ENCODE assay signal across 16 cellular contexts in the genomic region with DNA sequence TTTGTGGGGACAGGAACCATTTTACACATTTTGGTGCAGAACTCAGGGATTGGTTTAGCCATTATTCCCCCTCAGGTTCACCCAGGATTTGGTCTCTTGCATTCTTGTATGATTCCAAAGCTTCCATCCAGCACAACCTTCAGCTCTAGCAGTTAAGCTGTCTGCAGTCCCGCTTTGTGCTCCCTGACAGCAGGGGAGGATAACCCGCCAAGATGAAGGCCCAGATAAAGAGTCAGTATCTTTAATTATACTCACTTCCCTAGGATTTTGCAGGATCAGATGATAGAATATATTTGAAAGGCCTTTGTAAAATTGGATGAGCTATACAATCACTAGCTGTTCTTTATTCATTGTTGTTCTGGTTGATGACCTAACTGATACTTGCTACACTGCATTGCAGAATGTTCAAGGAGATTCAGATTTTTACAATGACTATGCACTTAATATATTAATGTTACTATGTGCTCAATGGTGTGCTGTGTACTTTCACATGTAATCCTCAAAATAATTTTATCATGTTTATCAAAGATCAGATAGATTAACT. TPM values are rescaled to one million over a fixed set of nuclear protein-coding genes. Genes with fewer than 3 reads are reported as not detected.
DNase-seq lines count a peak whose midpoint lies in the region; ATAC-seq and TF ChIP-seq lines count a peak whose summit lies in the region.
"Had no signal": no experiment of that assay in that cellular context is flagged by ENCODE, and none has a peak within 500 bp of the region (broad histone marks: within the 10 kb centered on the region; RNA-seq: fewer than 3 reads in every experiment).

No MANE protein-coding gene starts in this region.

- no peaks in the 10 kb centered on the region for H3K27me3 Mint-ChIP-seq in MCF 10A (ENCODE audit: insufficient read depth, unreplicated experiment)
- H3K27me3 Mint-ChIP-seq in activated T-helper 17 cell treated with anti-CD3 and anti-CD28 coated beads, Interleukin-2, amount 50 U/mL, for 72 hours = no peaks in the 10 kb centered on the region
- H3K27me3 Mint-ChIP-seq: central memory CD8-positive, alpha-beta T cell; natural killer cell treated with Interleukin-12 subunit alpha and Interleukin-12 subunit beta and Interleukin-15 and Interleukin-18, amount 100 ng/mL, for 72 hours had no signal

- POLR2A ChIA-PET in MCF 10A (lab: Yijun Ruan, JAX) = interaction anchor here (1.1 to 5.4 kb wide), 7 partner anchors 8 to 93 kb away, joined by 3 to 103 read pairs (median 25); partner anchors contain the start of gene SLC16A1

- H3K4me3 ChIP-seq in breast epithelium (no peak overlapping the region), right cardiac atrium (ENCODE audit: low read length) (no peak overlapping the region), tibial artery (no peak overlapping the region)
- H3K4me3 ChIP-seq: HAP-1, upper lobe of right lung had no signal

- H3K36me3 ChIP-seq in breast epithelium (no peaks in the 10 kb centered on the region), tibial artery (no peaks in the 10 kb centered on the region)
- H3K36me3 ChIP-seq: upper lobe of right lung had no signal

- H3K9me3 ChIP-seq in breast epithelium = no peaks in the 10 kb centered on the region
- no peaks in the 10 kb centered on the region for H3K9me3 ChIP-seq in right cardiac atrium (ENCODE audit: control insufficient read depth, low read length)
- H3K9me3 ChIP-seq in tibial artery = no peaks in the 10 kb centered on the region
- H3K9me3 ChIP-seq: HAP-1, upper lobe of right lung had no signal

- H3K9me3 Mint-ChIP-seq in MCF 10A (ENCODE audit: unreplicated experiment) = no peaks in the 10 kb centered on the region
- H3K9me3 Mint-ChIP-seq in activated T-helper 17 cell treated with anti-CD3 and anti-CD28 coated beads, Interleukin-2, amount 50 U/mL, for 72 hours = no peaks in the 10 kb centered on the region
- H3K9me3 Mint-ChIP-seq: central memory CD8-positive, alpha-beta T cell; natural killer cell treated with Interleukin-12 subunit alpha and Interleukin-12 subunit beta and Interleukin-15 and Interleukin-18, amount 100 ng/mL, for 72 hours had no signal

- ATAC-seq in activated T-helper 17 cell treated with anti-CD3 and anti-CD28 coated beads, Interleukin-2, amount 50 U/mL, for 72 hours (replicated peaks) = no peak
- no peak for ATAC-seq in right cardiac atrium

- H3K4me1 Mint-ChIP-seq in MCF 10A (ENCODE audit: insufficient read depth, unreplicated experiment) = peaks cover 35% of the 10 kb centered on the region
- peaks cover 17% of the 10 kb centered on the region for H3K4me1 Mint-ChIP-seq in activated T-helper 17 cell treated with anti-CD3 and anti-CD28 coated beads, Interleukin-2, amount 50 U/mL, for 72 hours

- 71% methylated on average over 2 of the region's 2 CpGs for WGBS in right cardiac atrium

- no peaks in the 10 kb centered on the region for H3K4me1 ChIP-seq in breast epithelium
- peaks cover 12% of the 10 kb centered on the region for H3K4me1 ChIP-seq in right cardiac atrium (ENCODE audit: control insufficient read depth, insufficient read depth, low read length)
- H3K4me1 ChIP-seq in tibial artery = peaks cover 0 to 13% (median 0%) of the 10 kb centered on the region in 4 donors

- H3K27me3 ChIP-seq in breast epithelium (no peaks in the 10 kb centered on the region), right cardiac atrium (ENCODE audit: control insufficient read depth, insufficient read depth) (no peaks in the 10 kb centered on the region), tibial artery (no peaks in the 10 kb centered on the region)
- H3K27me3 ChIP-seq: upper lobe of right lung had no signal

- BruUV-seq in MCF 10A (replicated peaks; lab: Mats Ljungman, UMichigan) = no TSS peak

- TF ChIP-seq CTCF in MCF 10A (IDR thresholded peaks at IDR 0.05; ENCODE audit: unreplicated experiment) (no peak), breast epithelium (IDR thresholded peaks at IDR 0.05) (no peak), tibial artery (IDR thresholded peaks at IDR 0.05) (no peak)

- intact Hi-C loops in MCF 10A (cut with micrococcal nuclease) (no loop called here), breast epithelium (cut with DNase I; ENCODE audit: low total_unique reads) (no loop called here), right cardiac atrium (cut with DNase I) (no loop called here), tibial artery (cut with DNase I; ENCODE audit: low total_unique reads) (no loop called here)

- no peak overlapping the region for H3K4me3 Mint-ChIP-seq in MCF 10A (ENCODE audit: unreplicated experiment)
- no peak overlapping the region for H3K4me3 Mint-ChIP-seq in activated T-helper 17 cell treated with anti-CD3 and anti-CD28 coated beads, Interleukin-2, amount 50 U/mL, for 72 hours
- H3K4me3 Mint-ChIP-seq: central memory CD8-positive, alpha-beta T cell; natural killer cell treated with Interleukin-12 subunit alpha and Interleukin-12 subunit beta and Interleukin-15 and Interleukin-18, amount 100 ng/mL, for 72 hours had no signal

- no peak for TF ChIP-seq POLR2A in breast epithelium (IDR thresholded peaks at IDR 0.05)

- CTCF ChIA-PET in MCF 10A (lab: Yijun Ruan, JAX) = interaction anchor here (0.6 to 1.9 kb wide), 8 partner anchors 9 to 886 kb away, joined by 3 to 11 read pairs (median 6); partner anchors contain the start of gene LRIG2

- H3K27ac ChIP-seq in breast epithelium = no peak overlapping the region
- peak overlapping the region; percentile 80 for H3K27ac ChIP-seq in right cardiac atrium (ENCODE audit: low read length)
- peak overlapping the region; percentile 50 for H3K27ac ChIP-seq in temporal lobe (ENCODE audit: low read depth, low read length)
- no peak overlapping the region for H3K27ac ChIP-seq in tibial artery
- H3K27ac ChIP-seq: upper lobe of right lung had no signal

- H3K27ac Mint-ChIP-seq in MCF 10A (ENCODE audit: low read depth, unreplicated experiment) = peak overlapping the region; percentile 92
- H3K27ac Mint-ChIP-seq in activated T-helper 17 cell treated with anti-CD3 and anti-CD28 coated beads, Interleukin-2, amount 50 U/mL, for 72 hours = peak overlapping the region; percentile 77

- H3K36me3 Mint-ChIP-seq in MCF 10A (ENCODE audit: insufficient read depth, unreplicated experiment) = peaks cover 33% of the 10 kb centered on the region
- H3K36me3 Mint-ChIP-seq in activated T-helper 17 cell treated with anti-CD3 and anti-CD28 coated beads, Interleukin-2, amount 50 U/mL, for 72 hours (ENCODE audit: low read depth) = peaks cover 8% of the 10 kb centered on the region
- H3K36me3 Mint-ChIP-seq: natural killer cell treated with Interleukin-12 subunit alpha and Interleukin-12 subunit beta and Interleukin-15 and Interleukin-18, amount 100 ng/mL, for 72 hours had no signal

- DNase-seq in MCF 10A (ENCODE audit: unreplicated experiment) (no peak), breast epithelium (ENCODE audit: low spot score in 2 of 2) (no peak), right cardiac atrium (no peak), AML-193 (lab: John Stamatoyannopoulos, UW) (no peak), amniotic stem cell (lab: John Stamatoyannopoulos, UW) (no peak), tibial artery (no peak)
- DNase-seq: activated CD4-positive, alpha-beta T cell treated with anti-CD3 and anti-CD28 coated beads, Interleukin-2, amount 50 U/mL, for 4 hours; activated gamma-delta T cell treated with Interleukin-2 at 50 U/mL for 16 hours; NCI-H187 treated with DMSO at 0.1 percent for 48 hours; T-helper 2 cell; upper lobe of right lung had no signal

RNA-seq across cellular contexts. Expression of gene SLC16A1, which starts 49.8 kb away (rescaled TPM):
- total RNA-seq in MCF 10A (2022) = 142 and 148 TPM in 2 replicates
- total RNA-seq in breast epithelium = 10 to 100 TPM; 15.4 to 28.2 (median 15.7) TPM
- total RNA-seq in activated T-helper 17 cell treated with anti-CD3 and anti-CD28 coated beads, Interleukin-2, amount 50 U/mL, for 72 hours = 10 to 100 TPM; 65.5 to 98.3 TPM
- total RNA-seq in right cardiac atrium = 100 to 1,000 TPM in 1 of 4 donors, 10 to 100 TPM in 3; 62.7 to 123 (median 68.6) TPM
- 35.4 TPM for polyA plus RNA-seq in right cardiac atrium
- total RNA-seq in temporal lobe = 43.5 TPM

Comparison
In these comparisons a context has a peak if more than half of its experiments do, and no peak if none do; other contexts are left out.
1. H3K27ac ChIP-seq: peak in right cardiac atrium (single experiment) and temporal lobe (single experiment); none in breast epithelium (0 of 2) and tibial artery (0 of 2).